ENCODE assay signal across 2 cellular contexts in genomic region chr2:237666606-237667005, GRCh38.
TF ChIP-seq lines count a peak whose summit lies in the region.

No MANE protein-coding gene starts in this region.

TF ChIP-seq in K562, 482 proteins besides CTCF, POLR2A, EP300 and RAD21:
- 0 out of 2 replicates have a peak, but pooled peaks have one; percentile 49 for TF ChIP-seq ZNF512 (tag; IDR thresholded peaks at IDR 0.05)
- no peak for TF ChIP-seq HMG20A (CRISPR knock-in tag; conservative IDR thresholded peaks at IDR 0.05)

TF ChIP-seq in neural cell, 6 proteins besides CTCF, POLR2A, EP300 and RAD21:
- TF ChIP-seq REST (IDR thresholded peaks at IDR 0.05; ENCODE audit: borderline replicate concordance) (no peak), EZH2 (IDR thresholded peaks at IDR 0.05; ENCODE audit: borderline replicate concordance, insufficient read depth, low read length, poor library complexity, severe bottlenecking) (no peak), SMC3 (conservative IDR thresholded peaks at IDR 0.05; ENCODE audit: poor library complexity) (no peak), MXI1 (conservative IDR thresholded peaks at IDR 0.05; ENCODE audit: poor library complexity, severe bottlenecking) (no peak), TAF1 (IDR thresholded peaks at IDR 0.05; ENCODE audit: low read depth) (no peak), POLR2AphosphoS5 (IDR thresholded peaks at IDR 0.05) (no peak)
